ENCODE assay signal across 7 cellular contexts in the genomic region with DNA sequence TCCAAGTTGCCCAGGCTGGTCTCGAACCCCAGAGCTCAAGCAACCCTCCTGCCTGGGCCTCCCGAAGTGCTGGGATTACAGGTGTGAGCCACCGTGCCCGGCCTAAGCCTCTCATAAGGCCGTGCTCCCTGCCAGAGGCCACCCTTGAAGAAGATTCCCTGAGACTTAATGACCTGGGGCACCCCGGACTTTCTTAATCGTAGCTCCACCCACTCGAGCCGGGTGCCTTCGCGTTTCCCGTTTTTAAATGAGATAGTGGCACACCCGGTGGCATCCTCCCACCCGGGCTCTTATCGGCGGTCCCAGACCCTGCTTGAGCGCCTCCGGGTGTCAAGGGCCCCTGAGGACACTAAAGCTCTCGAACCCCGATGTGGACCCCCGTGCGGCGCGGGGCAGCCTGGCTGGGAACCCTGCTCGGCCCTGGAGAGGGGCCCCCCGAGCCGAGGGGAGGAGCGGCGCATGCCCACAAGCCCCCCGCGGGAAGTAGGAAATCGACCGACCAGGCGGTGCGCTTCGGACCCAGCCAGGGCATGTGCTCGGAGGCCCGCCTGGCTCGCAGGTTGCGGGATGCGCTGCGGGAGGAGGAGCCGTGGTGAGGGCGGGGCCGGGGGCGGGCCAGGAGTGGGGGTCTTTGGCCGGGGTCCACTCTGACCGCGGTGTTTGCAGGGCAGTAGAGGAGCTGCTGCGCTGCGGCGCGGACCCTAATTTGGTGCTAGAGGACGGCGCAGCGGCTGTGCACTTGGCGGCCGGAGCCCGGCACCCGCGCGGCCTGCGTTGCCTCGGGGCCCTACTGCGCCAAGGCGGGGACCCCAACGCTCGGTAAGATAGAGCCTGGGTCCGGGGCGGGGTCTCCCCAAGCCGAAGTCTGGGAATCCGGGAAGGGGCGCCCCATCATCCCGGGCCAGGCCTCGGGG. TPM values are rescaled to one million over a fixed set of nuclear protein-coding genes. Genes with fewer than 3 reads are reported as not detected.
DNase-seq lines count a peak whose midpoint lies in the region; ATAC-seq, FAIRE-seq and TF ChIP-seq lines count a peak whose summit lies in the region.

A gene with protein sequence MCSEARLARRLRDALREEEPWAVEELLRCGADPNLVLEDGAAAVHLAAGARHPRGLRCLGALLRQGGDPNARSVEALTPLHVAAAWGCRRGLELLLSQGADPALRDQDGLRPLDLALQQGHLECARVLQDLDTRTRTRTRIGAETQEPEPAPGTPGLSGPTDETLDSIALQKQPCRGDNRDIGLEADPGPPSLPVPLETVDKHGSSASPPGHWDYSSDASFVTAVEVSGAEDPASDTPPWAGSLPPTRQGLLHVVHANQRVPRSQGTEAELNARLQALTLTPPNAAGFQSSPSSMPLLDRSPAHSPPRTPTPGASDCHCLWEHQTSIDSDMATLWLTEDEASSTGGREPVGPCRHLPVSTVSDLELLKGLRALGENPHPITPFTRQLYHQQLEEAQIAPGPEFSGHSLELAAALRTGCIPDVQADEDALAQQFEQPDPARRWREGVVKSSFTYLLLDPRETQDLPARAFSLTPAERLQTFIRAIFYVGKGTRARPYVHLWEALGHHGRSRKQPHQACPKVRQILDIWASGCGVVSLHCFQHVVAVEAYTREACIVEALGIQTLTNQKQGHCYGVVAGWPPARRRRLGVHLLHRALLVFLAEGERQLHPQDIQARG (plus strand): TSS at position 511 of the 914 bp plus-strand sequence. CDS start 20 bp downstream, at position 531.

- DNase-seq in GM12891 (ENCODE audit: insufficient read length, low spot score) (peak; percentile 78), HuH-7.5 (ENCODE audit: low spot score) (peak; percentile 53), esophagus muscularis mucosa (ENCODE audit: extremely low spot score) (no peak), COLO829 (ENCODE audit: low spot score) (no peak)
- peak; percentile 77 for DNase-seq in activated CD4-positive, alpha-beta T cell treated with anti-CD3 and anti-CD28 coated beads, Interleukin-2, amount 10 ng/mL, durations not matched to agents 24 days and 14 days

- no peaks in the 10 kb centered on the region for H3K9me3 Mint-ChIP-seq in activated CD4-positive, alpha-beta T cell treated with anti-CD3 and anti-CD28 coated beads, Interleukin-2, amount 10 ng/mL, durations not matched to agents 24 days and 14 days

- H3K4me1 ChIP-seq in esophagus muscularis mucosa (peaks cover 14 to 20% (median 18%) of the 10 kb centered on the region in 4 donors), neutrophil (ENCODE audit: control insufficient read depth in 1 of 2, insufficient read depth in 1 of 2, low read depth in 1 of 2, low read length in 1 of 2) (peaks cover 20 to 23% of the 10 kb centered on the region in 2 experiments)

- peak within 1 kb of the TSS; percentile 87 for H3K27ac Mint-ChIP-seq in activated CD4-positive, alpha-beta T cell treated with anti-CD3 and anti-CD28 coated beads, Interleukin-2, amount 10 ng/mL, durations not matched to agents 24 days and 14 days

- peak; percentile 94 for FAIRE-seq in GM12891 (lab: Jason Lieb, UNC)

- peaks cover 6 to 34% (median 27%) of the 10 kb centered on the region in 4 donors for H3K36me3 ChIP-seq in esophagus muscularis mucosa
- H3K36me3 ChIP-seq in neutrophil, result peaks cover 19% of the 10 kb centered on the region

- peaks cover 8% of the 10 kb centered on the region for H3K4me1 Mint-ChIP-seq in activated CD4-positive, alpha-beta T cell treated with anti-CD3 and anti-CD28 coated beads, Interleukin-2, amount 10 ng/mL, durations not matched to agents 24 days and 14 days

- peaks cover 2% of the 10 kb centered on the region for H3K27me3 Mint-ChIP-seq in activated CD4-positive, alpha-beta T cell treated with anti-CD3 and anti-CD28 coated beads, Interleukin-2, amount 10 ng/mL, durations not matched to agents 24 days and 14 days

- intact Hi-C loops in activated CD4-positive, alpha-beta T cell treated with anti-CD3 and anti-CD28 coated beads, Interleukin-2, amount 10 ng/mL, durations not matched to agents 24 days and 14 days (cut with micrococcal nuclease), result loop anchor here (1.0 to 10.0 kb wide), 5 partner anchors 20 to 511 kb away; no protein-coding TSS in a partner anchor
- intact Hi-C loops in esophagus muscularis mucosa (cut with DNase I), result loop anchor here (1.0 to 2.0 kb wide), 2 partner anchors 76 to 215 kb away; no protein-coding TSS in a partner anchor

- TF ChIP-seq POLR2A in GM12891 (IDR thresholded peaks at IDR 0.05; ENCODE audit: low read depth, low read length), result no peak
- TF ChIP-seq POLR2A in esophagus muscularis mucosa (IDR thresholded peaks at IDR 0.05; ENCODE audit: low read depth), result no peak

- 8% methylated on average over 49 of the region's 75 CpGs for WGBS in esophagus muscularis mucosa

- ATAC-seq in HG03280 (IDR thresholded peaks at IDR 0.05; ENCODE audit: unreplicated experiment), result no peak

- peak within 1 kb of the TSS; percentile 92 for H3K4me3 Mint-ChIP-seq in activated CD4-positive, alpha-beta T cell treated with anti-CD3 and anti-CD28 coated beads, Interleukin-2, amount 10 ng/mL, durations not matched to agents 24 days and 14 days

- TF ChIP-seq CTCF in esophagus muscularis mucosa (IDR thresholded peaks at IDR 0.05), result no peak
- no peak for TF ChIP-seq CTCF in neutrophil (IDR thresholded peaks at IDR 0.05)

- H3K27ac ChIP-seq in esophagus muscularis mucosa (replicated peaks in 1 of 4) (no peak within 1 kb of the TSS), neutrophil (peak within 1 kb of the TSS; percentile 41)

- H3K4me3 ChIP-seq in esophagus muscularis mucosa, result peak within 1 kb of the TSS; percentile 35 to 57 (median 48)
- peak within 1 kb of the TSS; percentile 64 to 72 for H3K4me3 ChIP-seq in neutrophil (ENCODE audit: low read depth in 1 of 2, low read length in 1 of 2)

- no peaks in the 10 kb centered on the region for H3K9me3 ChIP-seq in esophagus muscularis mucosa
- no peaks in the 10 kb centered on the region for H3K9me3 ChIP-seq in neutrophil

- H3K36me3 Mint-ChIP-seq in activated CD4-positive, alpha-beta T cell treated with anti-CD3 and anti-CD28 coated beads, Interleukin-2, amount 10 ng/mL, durations not matched to agents 24 days and 14 days (ENCODE audit: low read depth), result peaks cover 16% of the 10 kb centered on the region

- H3K27me3 ChIP-seq in esophagus muscularis mucosa, result peaks cover 0 to 29% (median 12%) of the 10 kb centered on the region in 4 donors
- H3K27me3 ChIP-seq in neutrophil, result no peaks in the 10 kb centered on the region

- no peak for TF ChIP-seq EP300 in esophagus muscularis mucosa (IDR thresholded peaks at IDR 0.05)

TF ChIP-seq in GM12891, 5 proteins besides CTCF, POLR2A, EP300 and RAD21:
- TF ChIP-seq SPI1 (IDR thresholded peaks at IDR 0.05; ENCODE audit: low read depth, low read length) (peak; percentile 52), POU2F2 (IDR thresholded peaks at IDR 0.05; ENCODE audit: low read depth, low read length) (no peak)
TF ChIP-seq in GM12891: peak in this region for 1.

RNA-seq across cellular contexts. Expression of the gene that starts here (rescaled TPM):
- polyA plus RNA-seq in GM12891 (2012; ENCODE audit: low read depth, missing spikeins), result 3.8 TPM
- 17.3 and 17.9 TPM in 2 replicates for total RNA-seq in activated CD4-positive, alpha-beta T cell treated with anti-CD3 and anti-CD28 coated beads, Interleukin-2, amount 10 ng/mL, durations not matched to agents 24 days and 14 days
- 1 to 10 TPM in 2 of 4 donors, under 1 TPM in 2; under 0.01 to 3.0 (median 0.88) TPM for total RNA-seq in esophagus muscularis mucosa

Comparison
In these comparisons a context has a peak if more than half of its experiments do, and no peak if none do; other contexts are left out.
1. DNase-seq: peak in GM12891 (single experiment), HuH-7.5 (single experiment) and activated CD4-positive, alpha-beta T cell treated with anti-CD3 and anti-CD28 coated beads, Interleukin-2, amount 10 ng/mL, durations not matched to agents 24 days and 14 days (single experiment); none in esophagus muscularis mucosa (single experiment) and COLO829 (single experiment).